ENCODE assay signal across 14 cellular contexts in the genomic region with DNA sequence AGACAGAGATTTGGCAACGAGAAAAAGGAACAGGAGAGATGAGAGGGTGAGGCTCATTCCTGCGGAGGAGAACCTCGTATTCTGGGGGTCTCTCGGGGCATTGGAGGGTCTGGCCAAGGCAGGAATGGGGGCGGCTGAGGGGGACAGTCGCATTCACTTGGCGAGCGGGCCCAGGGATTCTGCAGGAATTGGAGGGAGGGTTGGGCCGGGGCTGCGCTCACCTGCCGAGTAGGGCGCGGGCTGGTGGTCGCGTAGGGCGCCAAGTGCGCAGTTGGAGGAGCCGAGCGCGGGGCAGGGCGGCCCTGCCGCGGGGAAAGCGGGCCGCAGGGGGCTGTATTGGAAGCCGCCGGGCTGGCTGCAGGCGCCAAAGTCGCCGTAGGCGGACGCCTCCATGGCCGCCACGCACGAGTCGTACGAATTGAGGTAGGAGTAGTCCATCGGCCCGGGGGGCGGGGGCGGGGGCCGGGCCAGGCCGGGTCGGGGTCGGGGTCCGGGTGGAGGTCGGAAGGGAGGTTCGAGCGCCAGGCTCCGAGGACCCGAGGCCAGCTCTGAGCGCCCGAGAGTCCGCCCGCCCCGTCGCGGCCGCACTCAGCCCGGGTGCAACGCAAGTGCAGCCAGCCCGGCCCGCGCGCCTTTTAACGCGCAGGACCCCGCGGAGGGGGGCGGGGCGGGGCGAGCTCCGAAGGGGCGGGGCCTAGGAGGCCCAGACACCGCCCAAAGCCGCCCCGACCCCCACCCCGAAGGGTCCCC. TPM values are rescaled to one million over a fixed set of nuclear protein-coding genes. Genes with fewer than 3 reads are reported as not detected.
DNase-seq lines count a peak whose midpoint lies in the region; ATAC-seq and TF ChIP-seq lines count a peak whose summit lies in the region.
"Had no signal": no experiment of that assay in that cellular context is flagged by ENCODE, and none has a peak within 500 bp of the region (broad histone marks: within the 10 kb centered on the region; RNA-seq: fewer than 3 reads in every experiment).

A gene (minus strand): TSS at position 610 of the 750 bp plus-strand sequence. CDS start 172 bp downstream, at position 438.

- ATAC-seq in naive thymus-derived CD8-positive, alpha-beta T cell: peak in 1 of 2 donors; percentile 24
- ATAC-seq in HG03354 (IDR thresholded peaks at IDR 0.05; ENCODE audit: poor library complexity, severe bottlenecking, unreplicated experiment): no peak

- H2AFZ ChIP-seq in ACC112 (ENCODE audit: low read length, unreplicated experiment): no peak within 1 kb of the TSS

- peaks cover 48% of the 10 kb centered on the region for H3K27me3 Mint-ChIP-seq in dendritic cell treated with granulocyte-macrophage colony-stimulating factor and Interleukin-4, amounts not matched to agents 40 ng/mL and 50 ng/mL, for 4 days
- H3K27me3 Mint-ChIP-seq in naive thymus-derived CD8-positive, alpha-beta T cell: peaks cover 30 to 51% (median 46%) of the 10 kb centered on the region in 5 donors

- DNase-seq in GM20000 (ENCODE audit: low spot score) (peak; percentile 36), activated gamma-delta T cell (lab: John Stamatoyannopoulos, UW) (no peak), ureter (ENCODE audit: low spot score) (no peak)
- no peak for DNase-seq in naive thymus-derived CD8-positive, alpha-beta T cell
- DNase-seq in stimulated activated CD4-positive, alpha-beta T cell treated with anti-CD3 and anti-CD28 coated beads, Interleukin-2, amount 100 ng/mL, for 24 hours: no peak
- DNase-seq: Calu3; NCI-H1694; NK-92 treated with Interleukin-12 subunit alpha and Interleukin-12 subunit beta, amount 100 ng/mL, for 24 hours had no signal

- H3K4me3 Mint-ChIP-seq in dendritic cell treated with granulocyte-macrophage colony-stimulating factor and Interleukin-4, amounts not matched to agents 40 ng/mL and 50 ng/mL, for 4 days: peak within 1 kb of the TSS; percentile 10
- H3K4me3 Mint-ChIP-seq in naive thymus-derived CD8-positive, alpha-beta T cell: peak within 1 kb of the TSS; percentile 6 to 81 (median 59)

- POLR2A ChIA-PET in naive thymus-derived CD8-positive, alpha-beta T cell (lab: Charles Lee): no interaction called here

- peaks cover 58% of the 10 kb centered on the region for H3K27me3 ChIP-seq in ACC112 (ENCODE audit: insufficient read depth, low read length)

- peak within 1 kb of the TSS; percentile 6 for H3K27ac Mint-ChIP-seq in dendritic cell treated with granulocyte-macrophage colony-stimulating factor and Interleukin-4, amounts not matched to agents 40 ng/mL and 50 ng/mL, for 4 days
- peak within 1 kb of the TSS in 1 of 10 donors; percentile 71 for H3K27ac Mint-ChIP-seq in naive thymus-derived CD8-positive, alpha-beta T cell

- peaks cover 51% of the 10 kb centered on the region for H3K4me1 Mint-ChIP-seq in dendritic cell treated with granulocyte-macrophage colony-stimulating factor and Interleukin-4, amounts not matched to agents 40 ng/mL and 50 ng/mL, for 4 days (ENCODE audit: low read depth)
- H3K4me1 Mint-ChIP-seq in naive thymus-derived CD8-positive, alpha-beta T cell: peaks cover 28 to 40% (median 33%) of the 10 kb centered on the region in 4 donors

- no peak for TF ChIP-seq CTCF in GM20000 (IDR thresholded peaks at IDR 0.05; ENCODE audit: extremely low read depth, missing control alignments)

- H3K27ac ChIP-seq in ACC112 (ENCODE audit: low read depth, low read length): no peak within 1 kb of the TSS
- H3K27ac ChIP-seq: VCaP had no signal

- no peaks in the 10 kb centered on the region for H3K36me3 ChIP-seq in ACC112 (ENCODE audit: insufficient read depth, low read length)

- peaks cover 4% of the 10 kb centered on the region for H3K36me3 Mint-ChIP-seq in dendritic cell treated with granulocyte-macrophage colony-stimulating factor and Interleukin-4, amounts not matched to agents 40 ng/mL and 50 ng/mL, for 4 days (ENCODE audit: low read depth)
- peaks cover 0 to 9% (median 1%) of the 10 kb centered on the region in 3 donors for H3K36me3 Mint-ChIP-seq in naive thymus-derived CD8-positive, alpha-beta T cell

- no peaks in the 10 kb centered on the region for H3K79me2 ChIP-seq in ACC112 (ENCODE audit: control insufficient read depth, insufficient read depth, low read length, unreplicated experiment)

- H3K4me3 ChIP-seq in ACC112 (ENCODE audit: low read depth, low read length): peak within 1 kb of the TSS; percentile 54

- H3K4me1 ChIP-seq in ACC112 (ENCODE audit: control insufficient read depth, insufficient read depth, low read length, unreplicated experiment): peaks cover 4% of the 10 kb centered on the region

- intact Hi-C loops in dendritic cell treated with granulocyte-macrophage colony-stimulating factor and Interleukin-4, amounts not matched to agents 40 ng/mL and 50 ng/mL, for 4 days (cut with micrococcal nuclease): no loop called here

- no peaks in the 10 kb centered on the region for H3K9me3 Mint-ChIP-seq in dendritic cell treated with granulocyte-macrophage colony-stimulating factor and Interleukin-4, amounts not matched to agents 40 ng/mL and 50 ng/mL, for 4 days
- H3K9me3 Mint-ChIP-seq in naive thymus-derived CD8-positive, alpha-beta T cell: peaks cover 0 to 7% (median 0%) of the 10 kb centered on the region in 9 donors

RNA-seq across cellular contexts. Expression of the gene that starts here (rescaled TPM):
- not detected for total RNA-seq in naive thymus-derived CD8-positive, alpha-beta T cell
- not detected for polyA plus RNA-seq in naive thymus-derived CD8-positive, alpha-beta T cell
- not detected for total RNA-seq in ureter
- total RNA-seq: Calu3, HT1080, pulmonary artery endothelial cell had no signal
